ENCODE assay signal across 11 cellular contexts in genomic region chr16:2046125-2046888, GRCh38. TPM values are rescaled to one million over a fixed set of nuclear protein-coding genes. Genes with fewer than 3 reads are reported as not detected.
DNase-seq lines count a peak whose midpoint lies in the region; ATAC-seq lines count a peak whose summit lies in the region.
"Had no signal": no experiment of that assay in that cellular context is flagged by ENCODE, and none has a peak within 500 bp of the region (broad histone marks: within the 10 kb centered on the region; RNA-seq: fewer than 3 reads in every experiment).

No MANE protein-coding gene starts in this region.

- H3K4me1 ChIP-seq in iPS-18a (ENCODE audit: control insufficient read depth, low read depth, low read length): no peaks in the 10 kb centered on the region
- peaks cover 7 to 61% (median 52%) of the 10 kb centered on the region in 5 donors for H3K4me1 ChIP-seq in subcutaneous abdominal adipose tissue (ENCODE audit: control insufficient read depth in 5 of 5, insufficient read depth in 5 of 5, low read length in 5 of 5)

- H3K4me1 Mint-ChIP-seq in activated CD8-positive, alpha-beta memory T cell treated with anti-CD3 and anti-CD28 coated beads, Interleukin-2, amount 10 ng/mL, durations not matched to agents 7 days and 5 days: peaks cover 21% of the 10 kb centered on the region

- no peak overlapping the region for H3K27ac Mint-ChIP-seq in activated CD8-positive, alpha-beta memory T cell treated with anti-CD3 and anti-CD28 coated beads, Interleukin-2, amount 10 ng/mL, durations not matched to agents 7 days and 5 days

- H3K4me3 ChIP-seq in SK-N-MC: peak overlapping the region; percentile 88
- peak overlapping the region; percentile 91 for H3K4me3 ChIP-seq in iPS-18a (ENCODE audit: low read length)
- peak overlapping the region in 1 of 5 donors; percentile 88 for H3K4me3 ChIP-seq in subcutaneous abdominal adipose tissue (ENCODE audit: low read depth in 1 of 5, low read length in 5 of 5)

- H3K36me3 ChIP-seq in SK-N-MC (ENCODE audit: insufficient read depth, low read length): peaks cover 6% of the 10 kb centered on the region; the same call in 1 of the 2 replicates
- H3K36me3 ChIP-seq in iPS-18a (ENCODE audit: control insufficient read depth, low read depth, low read length): peaks cover 7% of the 10 kb centered on the region
- peaks cover 0 to 11% (median 7%) of the 10 kb centered on the region in 5 donors for H3K36me3 ChIP-seq in subcutaneous abdominal adipose tissue (ENCODE audit: control insufficient read depth in 5 of 5, insufficient read depth in 5 of 5, low read length in 5 of 5)

- H3K27me3 ChIP-seq in iPS-18a (ENCODE audit: control insufficient read depth, insufficient read depth, low read length) (no peaks in the 10 kb centered on the region), subcutaneous abdominal adipose tissue (ENCODE audit: control insufficient read depth in 5 of 5, insufficient read depth in 4 of 5, low read length in 5 of 5) (no peaks in the 10 kb centered on the region)

- H3K9ac ChIP-seq in SK-N-MC (ENCODE audit: insufficient read length) (peak overlapping the region; percentile 80), iPS-18a (ENCODE audit: low read length) (no peak overlapping the region), subcutaneous abdominal adipose tissue (ENCODE audit: low read length in 5 of 5) (no peak overlapping the region)

- DNase-seq in activated CD8-positive, alpha-beta memory T cell treated with anti-CD3 and anti-CD28 coated beads, Interleukin-2, amount 10 ng/mL, durations not matched to agents 7 days and 5 days: no peak
- DNase-seq in activated CD8-positive, alpha-beta memory T cell treated with anti-CD3 and anti-CD28 coated beads, Interleukin-2, amount 50 U/mL, for 48 hours: no peak
- DNase-seq in SK-N-MC (ENCODE audit: low read depth, low spot score) (no peak), GF-D8 (lab: John Stamatoyannopoulos, UW) (no peak), LoVo (ENCODE audit: low spot score) (no peak), AML-193 (lab: John Stamatoyannopoulos, UW) (no peak)
- DNase-seq: activated gamma-delta T cell treated with Interleukin-2 at 50 U/mL for 16 hours; stimulated activated CD4-positive, alpha-beta T cell treated with anti-CD3 and anti-CD28 coated beads, Interleukin-4, amount 100 ng/mL, for 1 hour had no signal

- H3K27me3 Mint-ChIP-seq in activated CD8-positive, alpha-beta memory T cell treated with anti-CD3 and anti-CD28 coated beads, Interleukin-2, amount 10 ng/mL, durations not matched to agents 7 days and 5 days: no peaks in the 10 kb centered on the region

- CTCF ChIA-PET in activated CD8-positive, alpha-beta memory T cell treated with anti-CD3 and anti-CD28 coated beads, Interleukin-2, amount 10 ng/mL, durations not matched to agents 7 days and 5 days (lab: Charles Lee): interaction anchor here (1.9 to 2.7 kb wide), 4 partner anchors 24 to 107 kb away, joined by 6 to 22 read pairs (median 10); no protein-coding TSS in a partner anchor

- ATAC-seq in activated CD8-positive, alpha-beta memory T cell treated with anti-CD3 and anti-CD28 coated beads, Interleukin-2, amount 10 ng/mL, durations not matched to agents 7 days and 5 days: no peak

- no peaks in the 10 kb centered on the region for H3K9me3 Mint-ChIP-seq in activated CD8-positive, alpha-beta memory T cell treated with anti-CD3 and anti-CD28 coated beads, Interleukin-2, amount 10 ng/mL, durations not matched to agents 7 days and 5 days (ENCODE audit: low read depth)

- H3K36me3 Mint-ChIP-seq in activated CD8-positive, alpha-beta memory T cell treated with anti-CD3 and anti-CD28 coated beads, Interleukin-2, amount 10 ng/mL, durations not matched to agents 7 days and 5 days: peaks cover 6% of the 10 kb centered on the region

- H3K4me3 Mint-ChIP-seq in activated CD8-positive, alpha-beta memory T cell treated with anti-CD3 and anti-CD28 coated beads, Interleukin-2, amount 10 ng/mL, durations not matched to agents 7 days and 5 days: peak overlapping the region; percentile 89

- H3K9me3 ChIP-seq in SK-N-MC (ENCODE audit: low read depth, low read length) (no peaks in the 10 kb centered on the region), iPS-18a (ENCODE audit: control insufficient read depth, low read depth, low read length) (no peaks in the 10 kb centered on the region), subcutaneous abdominal adipose tissue (ENCODE audit: control insufficient read depth in 5 of 5, low read length in 5 of 5) (no peaks in the 10 kb centered on the region)

- H3K27ac ChIP-seq in SK-N-MC (no peak overlapping the region), iPS-18a (ENCODE audit: low read length) (no peak overlapping the region), subcutaneous abdominal adipose tissue (ENCODE audit: low read depth, low read length) (peak overlapping the region; percentile 24)
- H3K27ac ChIP-seq: epithelial cell of prostate had no signal

RNA-seq across cellular contexts. Expression of gene NTHL1, which starts 1.3 kb away (rescaled TPM):
- total RNA-seq in activated CD8-positive, alpha-beta memory T cell treated with anti-CD3 and anti-CD28 coated beads, Interleukin-2, amount 10 ng/mL, durations not matched to agents 7 days and 5 days: 10 to 100 TPM; 34.3 to 37.5 TPM

RNA-seq across cellular contexts. Expression of gene TSC2, which starts 1.5 kb away (rescaled TPM):
- 100 to 1,000 TPM; 101 to 115 TPM for total RNA-seq in activated CD8-positive, alpha-beta memory T cell treated with anti-CD3 and anti-CD28 coated beads, Interleukin-2, amount 10 ng/mL, durations not matched to agents 7 days and 5 days

RNA-seq across cellular contexts. Expression of gene NHERF2, which starts 19.6 kb away (rescaled TPM):
- 1 to 10 TPM; 1.3 to 2.2 TPM for total RNA-seq in activated CD8-positive, alpha-beta memory T cell treated with anti-CD3 and anti-CD28 coated beads, Interleukin-2, amount 10 ng/mL, durations not matched to agents 7 days and 5 days

RNA-seq across cellular contexts. Expression of gene NPW, which starts 26.7 kb away (rescaled TPM):
- 1 to 10 TPM; 1.1 to 6.3 TPM for total RNA-seq in activated CD8-positive, alpha-beta memory T cell treated with anti-CD3 and anti-CD28 coated beads, Interleukin-2, amount 10 ng/mL, durations not matched to agents 7 days and 5 days

RNA-seq across cellular contexts. Expression of gene ZNF598, which starts 36.7 kb away (rescaled TPM):
- total RNA-seq in activated CD8-positive, alpha-beta memory T cell treated with anti-CD3 and anti-CD28 coated beads, Interleukin-2, amount 10 ng/mL, durations not matched to agents 7 days and 5 days: 10 to 100 TPM; 76.2 to 94.5 TPM
